Comparison of ENCODE assay signal across 13 cellular contexts in genomic region chr10:71962915-71963314, GRCh38. TPM values are rescaled to one million over a fixed set of nuclear protein-coding genes. Genes with fewer than 3 reads are reported as not detected.
DNase-seq lines count a peak whose midpoint lies in the region; ATAC-seq, FAIRE-seq and TF ChIP-seq lines count a peak whose summit lies in the region.
"Had no signal": no experiment of that assay in that cellular context is flagged by ENCODE, and none has a peak within 500 bp of the region (broad histone marks: within the 10 kb centered on the region; RNA-seq: fewer than 3 reads in every experiment).

No MANE protein-coding gene starts in this region.

- TF ChIP-seq CTCF in CD4-positive, alpha-beta T cell (IDR thresholded peaks at IDR 0.05): no peak
- no peak for TF ChIP-seq CTCF in progenitor cell of endocrine pancreas (IDR thresholded peaks at IDR 0.05; ENCODE audit: unreplicated experiment)

- H3K4me3 Mint-ChIP-seq in CD4-positive, alpha-beta T cell: peak overlapping the region; percentile 72
- H3K4me3 Mint-ChIP-seq in IgD-negative memory B cell: peak overlapping the region in 3 of 4 donors; percentile 16 to 59 (median 21)
- H3K4me3 Mint-ChIP-seq in progenitor cell of endocrine pancreas (ENCODE audit: low read depth): peak overlapping the region; percentile 90
- H3K4me3 Mint-ChIP-seq: activated CD4-positive, alpha-beta memory T cell treated with anti-CD3 and anti-CD28 coated beads for 36 hours had no signal

- H3K9me3 ChIP-seq in CD4-positive, alpha-beta T cell (ENCODE audit: control insufficient read depth, low read length): no peaks in the 10 kb centered on the region
- no peaks in the 10 kb centered on the region for H3K9me3 ChIP-seq in esophagus (ENCODE audit: control insufficient read depth in 2 of 2, insufficient read depth in 1 of 2, low read depth in 1 of 2, low read length in 1 of 2)

- no peak for FAIRE-seq in GM19239 (lab: Jason Lieb, UNC)
- FAIRE-seq: small intestine had no signal

- H3K9me3 Mint-ChIP-seq in CD4-positive, alpha-beta T cell: no peaks in the 10 kb centered on the region
- H3K9me3 Mint-ChIP-seq in IgD-negative memory B cell (peaks cover 0 to 3% (median 0%) of the 10 kb centered on the region in 3 donors), progenitor cell of endocrine pancreas (ENCODE audit: low read depth) (peaks cover 6% of the 10 kb centered on the region)
- H3K9me3 Mint-ChIP-seq: activated CD4-positive, alpha-beta memory T cell treated with anti-CD3 and anti-CD28 coated beads for 36 hours had no signal

- peaks cover 38% of the 10 kb centered on the region for H3K27me3 ChIP-seq in CD4-positive, alpha-beta T cell (ENCODE audit: control insufficient read depth, insufficient read depth, low read length)
- H3K27me3 ChIP-seq in esophagus (ENCODE audit: control insufficient read depth in 1 of 2, insufficient read depth in 2 of 2, low read length in 2 of 2): no peaks in the 10 kb centered on the region

- H3K36me3 Mint-ChIP-seq in CD4-positive, alpha-beta T cell (ENCODE audit: low read depth): no peaks in the 10 kb centered on the region
- H3K36me3 Mint-ChIP-seq in IgD-negative memory B cell (peaks cover 1% of the 10 kb centered on the region), progenitor cell of endocrine pancreas (ENCODE audit: insufficient read depth) (peaks cover 4% of the 10 kb centered on the region)
- H3K36me3 Mint-ChIP-seq: activated CD4-positive, alpha-beta memory T cell treated with anti-CD3 and anti-CD28 coated beads for 36 hours had no signal

- peaks cover 4 to 17% of the 10 kb centered on the region in 2 donors for H3K4me1 ChIP-seq in esophagus (ENCODE audit: control insufficient read depth in 2 of 2, insufficient read depth in 2 of 2, low read length in 1 of 2)

- H3K27me3 Mint-ChIP-seq in CD4-positive, alpha-beta T cell: peaks cover 60% of the 10 kb centered on the region
- H3K27me3 Mint-ChIP-seq in IgD-negative memory B cell (peaks cover 53% of the 10 kb centered on the region), progenitor cell of endocrine pancreas (no peaks in the 10 kb centered on the region)

- POLR2A ChIA-PET in CD4-positive, alpha-beta T cell (lab: Charles Lee): no interaction called here

- H3K4me1 Mint-ChIP-seq in CD4-positive, alpha-beta T cell (ENCODE audit: low read depth): peaks cover 8% of the 10 kb centered on the region
- H3K4me1 Mint-ChIP-seq in IgD-negative memory B cell (peaks cover 3 to 5% (median 3%) of the 10 kb centered on the region in 3 donors), progenitor cell of endocrine pancreas (ENCODE audit: low read depth) (peaks cover 27% of the 10 kb centered on the region)

- H3K27ac ChIP-seq in CD4-positive, alpha-beta T cell (ENCODE audit: low read depth, low read length): no peak overlapping the region
- peak overlapping the region; percentile 61 to 88 for H3K27ac ChIP-seq in esophagus (ENCODE audit: low read depth in 2 of 2, low read length in 1 of 2)

- 81 to 91% methylated on average over 6 of the region's 6 CpGs for WGBS in esophagus, 2 donors

- no peak overlapping the region for H3K4me3 ChIP-seq in esophagus (ENCODE audit: low read depth in 1 of 2, low read length in 2 of 2)

- no peak for DNase-seq in CD4-positive, alpha-beta T cell
- DNase-seq in progenitor cell of endocrine pancreas (ENCODE audit: low spot score, unreplicated experiment) (no peak), 8988T (no peak), GM19239 (ENCODE audit: insufficient read length, low spot score) (no peak)
- DNase-seq: activated CD4-positive, alpha-beta memory T cell treated with anti-CD3 and anti-CD28 coated beads for 36 hours; MV-4-11; NCI-H774; small intestine had no signal

- H3K36me3 ChIP-seq in esophagus (ENCODE audit: control insufficient read depth in 2 of 2, insufficient read depth in 2 of 2, low read length in 1 of 2): no peaks in the 10 kb centered on the region

- intact Hi-C loops in CD4-positive, alpha-beta T cell (cut with DNase I, micrococcal nuclease): no loop called here

- CTCF ChIA-PET in CD4-positive, alpha-beta T cell (lab: Charles Lee): interaction anchor here (0.6 kb wide), 1 partner anchor 44 kb away, joined by 4 read pairs; no protein-coding TSS in a partner anchor

- no peak for ATAC-seq in CD4-positive, alpha-beta T cell (ENCODE audit: poor library complexity)
- ATAC-seq in GM21367 (IDR thresholded peaks at IDR 0.05; ENCODE audit: unreplicated experiment) (no peak), HG03565 (IDR thresholded peaks at IDR 0.05; ENCODE audit: unreplicated experiment) (no peak)

- no peak overlapping the region for H3K27ac Mint-ChIP-seq in CD4-positive, alpha-beta T cell
- H3K27ac Mint-ChIP-seq in IgD-negative memory B cell (no peak overlapping the region), progenitor cell of endocrine pancreas (peak overlapping the region; percentile 85)
- H3K27ac Mint-ChIP-seq: activated CD4-positive, alpha-beta memory T cell treated with anti-CD3 and anti-CD28 coated beads for 36 hours had no signal

RNA-seq across cellular contexts. Expression of gene CHST3, which starts 1.3 kb away (rescaled TPM):
- not detected for total RNA-seq in CD4-positive, alpha-beta T cell
- polyA plus RNA-seq in IgD-negative memory B cell (not detected), esophagus (1 to 10 TPM; 2.6 to 3.2 TPM)
- 12.9 and 14.1 TPM in 2 replicates for total RNA-seq in progenitor cell of endocrine pancreas
- polyA plus RNA-seq: CD14-positive monocyte had no signal

Comparison
In these comparisons a context has a peak if more than half of its experiments do, and no peak if none do; other contexts are left out.
1. H3K4me3 Mint-ChIP-seq: peak in every context shown above with its lines; median percentile 90 in progenitor cell of endocrine pancreas; 72 in CD4-positive, alpha-beta T cell; 21 in IgD-negative memory B cell.
2. RNA of gene CHST3, which starts 1.3 kb away (total RNA-seq): 12.9 to 14.1 TPM in progenitor cell of endocrine pancreas; not detected in CD4-positive, alpha-beta T cell; every median in the first group is over 10 times any median in the second.